ENCODE assay signal across 23 cellular contexts in genomic region chr2:16181062-16181740, GRCh38.
DNase-seq lines count a peak whose midpoint lies in the region; ATAC-seq, FAIRE-seq and TF ChIP-seq lines count a peak whose summit lies in the region.
"Had no signal": no experiment of that assay in that cellular context is flagged by ENCODE, and none has a peak within 500 bp of the region (broad histone marks: within the 10 kb centered on the region; RNA-seq: fewer than 3 reads in every experiment).

No MANE protein-coding gene starts in this region.

- POLR2A ChIA-PET in HepG2 (lab: Yijun Ruan, JAX) = no interaction called here
- POLR2A ChIA-PET in H1 (lab: Charles Lee; ENCODE audit: partially characterized antibody) = no interaction called here

- H3K4me1 ChIP-seq in HepG2 (ENCODE audit: insufficient read depth, low read length) (no peaks in the 10 kb centered on the region), right lobe of liver (no peaks in the 10 kb centered on the region), H1 (replicated peaks in 1 of 4; ENCODE audit: control insufficient read depth in 3 of 4, insufficient read depth in 4 of 4, low read length in 3 of 4) (peaks cover 0 to 8% (median 0%) of the 10 kb centered on the region in 4 experiments; a peak in 3 of 7 replicates), prostate gland (replicated peaks) (peaks cover 4% of the 10 kb centered on the region)
- H3K4me1 ChIP-seq: BLaER1, SJCRH30 had no signal

- ATAC-seq in HepG2 (no peak; the same call in none of the 3 replicates), right lobe of liver (no peak)
- ATAC-seq: Right ventricle myocardium inferior had no signal

- no TSS peak for BruUV-seq in HepG2 (replicated peaks; lab: Mats Ljungman, UMichigan)

- FAIRE-seq in HepG2 (lab: Jason Lieb, UNC) (no peak), H1 (lab: Jason Lieb, UNC) (no peak)

- no peak overlapping the region; the same call in 1 of the 2 replicates for H4K8ac ChIP-seq in H1 (ENCODE audit: extremely low read depth, insufficient read depth, low read length)

- H3K27ac ChIP-seq in HepG2 (ENCODE audit: extremely low read length, insufficient read depth, low read length) (no peak overlapping the region), right lobe of liver (no peak overlapping the region), H1 (ENCODE audit: low read depth, low read length) (no peak overlapping the region), prostate gland (no peak overlapping the region)
- H3K27ac ChIP-seq: BLaER1, HL-60, PC-9, SJCRH30 had no signal

- no peaks in the 10 kb centered on the region for H4K20me1 ChIP-seq in HepG2 (ENCODE audit: insufficient read depth, low read length)
- no peaks in the 10 kb centered on the region for H4K20me1 ChIP-seq in H1 (replicated peaks in 1 of 2; ENCODE audit: control insufficient read depth in 1 of 2, insufficient read depth in 2 of 2, low read length in 2 of 2)
- H4K20me1 ChIP-seq: BLaER1 had no signal

- no peak overlapping the region for H3K4me2 ChIP-seq in HepG2 (ENCODE audit: low read depth, low read length)
- H3K4me2 ChIP-seq in H1 (ENCODE audit: insufficient read depth in 1 of 2, low read depth in 2 of 2, low read length in 2 of 2) = no peak overlapping the region
- H3K4me2 ChIP-seq: BLaER1, PC-9 had no signal

- TF ChIP-seq CTCF in HepG2 (CRISPR knock-in tag; IDR thresholded peaks at IDR 0.05) (no peak), right lobe of liver (IDR thresholded peaks at IDR 0.05) (no peak), H1 (IDR thresholded peaks at IDR 0.05; ENCODE audit: control extremely low read depth in 1 of 3, insufficient read depth in 1 of 3, low read depth in 1 of 3, low read length in 3 of 3) (no peak), prostate gland (IDR thresholded peaks at IDR 0.05) (no peak)

- H4K91ac ChIP-seq in H1 (replicated peaks; ENCODE audit: insufficient read length, low read length) = peak overlapping the region; percentile 48

- no peak overlapping the region for H3K9ac ChIP-seq in HepG2 (ENCODE audit: insufficient read depth, low read depth, low read length)
- H3K9ac ChIP-seq in H1 (replicated peaks in 1 of 4; ENCODE audit: extremely low read depth in 1 of 4, low read depth in 3 of 4, low read length in 3 of 4) = no peak overlapping the region
- H3K9ac ChIP-seq: BLaER1 had no signal

- TF ChIP-seq RAD21 in HepG2 (CRISPR knock-in tag; IDR thresholded peaks at IDR 0.05) = no peak
- no peak for TF ChIP-seq RAD21 in H1 (IDR thresholded peaks at IDR 0.05 in 1 of 2, conservative IDR thresholded peaks at IDR 0.05 in 1 of 2; ENCODE audit: low read depth in 2 of 2, low read length in 2 of 2)

- H3K79me2 ChIP-seq in HepG2 (ENCODE audit: insufficient read depth, low read length) (no peaks in the 10 kb centered on the region), H1 (ENCODE audit: control insufficient read depth in 1 of 2, insufficient read depth in 2 of 2, low read length in 2 of 2) (no peaks in the 10 kb centered on the region)

- peak overlapping the region; percentile 21; the same call in 1 of the 2 replicates for H2BK20ac ChIP-seq in H1 (ENCODE audit: low read length)

- in situ Hi-C loops in HepG2 (cut with HindIII; ENCODE audit: extremely low pct_ligation_motif_present, low pct_unique_long_range_greater_than_20kb) = no loop called here

- H4K5ac ChIP-seq in H1 (ENCODE audit: insufficient read length, low read depth, low read length) = no peak overlapping the region

- intact Hi-C loops in HepG2 (cut with micrococcal nuclease; ENCODE audit: unreplicated experiment) (no loop called here), right lobe of liver (cut with DNase I) (no loop called here), prostate gland (cut with DNase I) (no loop called here)

- 56% methylated on average over 11 of the region's 12 CpGs for WGBS in HepG2 (ENCODE audit: low lambda C conversion rate)
- WGBS in right lobe of liver (ENCODE audit: insufficient coverage, low coverage, low lambda C conversion rate, missing lambda C conversion rate) = 95% methylated on average over 9 of the region's 12 CpGs
- WGBS in H1 (ENCODE audit: extremely low coverage in 1 of 2, insufficient coverage in 1 of 2, insufficient read length in 1 of 2, insufficient replicate concordance in 2 of 2, low coverage in 1 of 2, low lambda C conversion rate in 2 of 2, missing lambda C conversion rate in 1 of 2), 2 experiments = 97% methylated on average over 12 of the region's 12 CpGs; no CpG with 5 or more reads in 1 of the 2 experiments
- WGBS in prostate gland = 66% methylated on average over 12 of the region's 12 CpGs

- no peak for DNase-seq in HepG2 (ENCODE audit: low spot score)
- DNase-seq in right lobe of liver = no peak
- DNase-seq in H1 (ENCODE audit: low read depth in 1 of 2, low spot score in 2 of 2) = no peak
- DNase-seq in prostate gland (ENCODE audit: low spot score) = peak; percentile 27
- DNase-seq in UCSD-AML1 (lab: John Stamatoyannopoulos, UW; ENCODE audit: unreplicated experiment) = no peak
- DNase-seq in NCI-H2107 (lab: John Stamatoyannopoulos, UW) = no peak
- DNase-seq in iPS-NIHi7 (ENCODE audit: extremely low spot score) = no peak
- DNase-seq: CD4-positive, CD25-positive, alpha-beta regulatory T cell; COR-L47; DMS53; GOT3; Karpas-422; NCI-H1092 treated with DMSO at 0.1 percent for 48 hours; NCI-H1436; NCI-H187; NCI-H2081 treated with DMSO at 0.1 percent for 48 hours; NCI-H524 treated with DMSO at 0.1 percent for 48 hours; NCI-H774; PC-9; SJCRH30 had no signal

- no peak overlapping the region for H2AK5ac ChIP-seq in H1 (ENCODE audit: low read depth, low read length)

- H3K18ac ChIP-seq in H1 (ENCODE audit: extremely low read depth, low read length) = peak overlapping the region; percentile 38

- H3K4ac ChIP-seq in H1 (replicated peaks; ENCODE audit: insufficient read length, low read depth, low read length) = no peak overlapping the region

- no peaks in the 10 kb centered on the region for H3K23me2 ChIP-seq in H1 (ENCODE audit: low read depth, low read length)

- no peak overlapping the region for H3K4me3 ChIP-seq in HepG2 (replicated peaks in 1 of 3; ENCODE audit: insufficient read depth in 1 of 3, low read depth in 2 of 3, low read length in 3 of 3)
- H3K4me3 ChIP-seq in right lobe of liver = no peak overlapping the region
- no peak overlapping the region for H3K4me3 ChIP-seq in H1 (ENCODE audit: extremely low read depth in 1 of 4, insufficient read depth in 2 of 4, low read depth in 3 of 4, low read length in 4 of 4)
- no peak overlapping the region for H3K4me3 ChIP-seq in prostate gland
- H3K4me3 ChIP-seq: BLaER1, PC-9, SJCRH30 had no signal

- no peaks in the 10 kb centered on the region for H3K79me1 ChIP-seq in H1 (ENCODE audit: low read depth, low read length)

- no peak overlapping the region for H2AFZ ChIP-seq in HepG2 (ENCODE audit: low read length)
- H2AFZ ChIP-seq in H1 (ENCODE audit: low read length) = no peak overlapping the region
- H2AFZ ChIP-seq: PC-9 had no signal

- peak overlapping the region; percentile 39; the same call in 1 of the 2 replicates for H2BK12ac ChIP-seq in H1 (ENCODE audit: low read depth, low read length)

- no peak overlapping the region for H3K23ac ChIP-seq in H1 (ENCODE audit: insufficient read length)

- TF ChIP-seq EP300 in HepG2 (IDR thresholded peaks at IDR 0.05; ENCODE audit: low read depth in 2 of 2, low read length in 2 of 2) = no peak
- no peak for TF ChIP-seq EP300 in HepG2 (CRISPR knock-in tag; IDR thresholded peaks at IDR 0.05; ENCODE audit: borderline replicate concordance)
- TF ChIP-seq EP300 in H1 (IDR thresholded peaks at IDR 0.05; ENCODE audit: borderline replicate concordance in 1 of 2, low read depth in 2 of 2, low read length in 2 of 2) = no peak

- no peaks in the 10 kb centered on the region for H3K9me3 ChIP-seq in HepG2 (ENCODE audit: low read length)
- no peaks in the 10 kb centered on the region for H3K9me3 ChIP-seq in right lobe of liver
- H3K9me3 ChIP-seq in H1 (ENCODE audit: insufficient read depth in 2 of 2, low read depth in 1 of 2, low read length in 1 of 2) = no peaks in the 10 kb centered on the region
- no peaks in the 10 kb centered on the region for H3K9me3 ChIP-seq in prostate gland
- H3K9me3 ChIP-seq: BLaER1, SJCRH30 had no signal

- H2BK15ac ChIP-seq in H1 (ENCODE audit: low read length) = peak overlapping the region; percentile 97; the same call in 1 of the 2 replicates

- no peaks in the 10 kb centered on the region for H3K36me3 ChIP-seq in HepG2 (replicated peaks in 1 of 2; ENCODE audit: control insufficient read depth in 1 of 2, insufficient read depth in 2 of 2, low read length in 2 of 2)
- H3K36me3 ChIP-seq in right lobe of liver = no peaks in the 10 kb centered on the region
- no peaks in the 10 kb centered on the region for H3K36me3 ChIP-seq in H1 (ENCODE audit: control insufficient read depth in 2 of 4, insufficient read depth in 4 of 4, low read length in 3 of 4)
- H3K36me3 ChIP-seq in prostate gland = no peaks in the 10 kb centered on the region
- H3K36me3 ChIP-seq: BLaER1, SJCRH30 had no signal

- H3K56ac ChIP-seq in H1 (replicated peaks; ENCODE audit: insufficient read length, low read depth, low read length) = no peak overlapping the region

- H2BK5ac ChIP-seq in H1 (ENCODE audit: low read depth, low read length) = no peak overlapping the region; the same call in 1 of the 2 replicates

- CTCF ChIA-PET in HepG2 (lab: Yijun Ruan, JAX; ENCODE audit: low intra/inter-chr PET ratio, low total read pairs) (no interaction called here), H1 (lab: Charles Lee; ENCODE audit: partially characterized antibody) (interaction anchor here (0.6 to 1.3 kb wide), 3 partner anchors 10 to 1750 kb away, joined by 3 read pairs; no protein-coding TSS in a partner anchor)

- H3K27me3 ChIP-seq in HepG2 (ENCODE audit: control insufficient read depth in 1 of 2, insufficient read depth in 2 of 2, low read length in 2 of 2) (peaks cover 3 to 23% of the 10 kb centered on the region in 2 experiments; a peak in 3 of 5 replicates), right lobe of liver (no peaks in the 10 kb centered on the region), H1 (replicated peaks in 1 of 4; ENCODE audit: control insufficient read depth in 3 of 4, extremely low read depth in 1 of 4, insufficient read depth in 3 of 4, low read length in 3 of 4) (no peaks in the 10 kb centered on the region), prostate gland (replicated peaks; ENCODE audit: insufficient read depth) (no peaks in the 10 kb centered on the region)
- H3K27me3 ChIP-seq: BLaER1, SJCRH30 had no signal

- TF ChIP-seq POLR2A in HepG2 (IDR thresholded peaks at IDR 0.05; ENCODE audit: insufficient read depth in 1 of 2, low read depth in 2 of 2, low read length in 2 of 2) (no peak), right lobe of liver (IDR thresholded peaks at IDR 0.05) (no peak), H1 (IDR thresholded peaks at IDR 0.05; ENCODE audit: control extremely low read depth in 1 of 2, low read depth in 2 of 2, low read length in 2 of 2) (no peak), prostate gland (IDR thresholded peaks at IDR 0.05) (no peak)

- H2BK120ac ChIP-seq in H1 (replicated peaks; ENCODE audit: low read depth, low read length) = no peak overlapping the region

- no peak overlapping the region for H3K14ac ChIP-seq in H1 (ENCODE audit: insufficient read length)

TF ChIP-seq in H1, 55 proteins besides CTCF, POLR2A, EP300 and RAD21 (continues in another document):
- no peak for TF ChIP-seq CHD1 (IDR thresholded peaks at IDR 0.05; ENCODE audit: low read depth, low read length)
- no peak for TF ChIP-seq SP4 (IDR thresholded peaks at IDR 0.05; ENCODE audit: low read length)
- no peak for TF ChIP-seq HDAC2 (IDR thresholded peaks at IDR 0.05; ENCODE audit: borderline replicate concordance in 1 of 2, low read depth in 2 of 2, low read length in 2 of 2)
- no peak for TF ChIP-seq CREB1 (IDR thresholded peaks at IDR 0.05)
